ENCODE assay signal across 10 cellular contexts in genomic region chr2:101766871-101767739, GRCh38.
DNase-seq lines count a peak whose midpoint lies in the region; ATAC-seq, FAIRE-seq and TF ChIP-seq lines count a peak whose summit lies in the region.
"Had no signal": no experiment of that assay in that cellular context is flagged by ENCODE, and none has a peak within 500 bp of the region (broad histone marks: within the 10 kb centered on the region; RNA-seq: fewer than 3 reads in every experiment).

No MANE protein-coding gene starts in this region.

- peak overlapping the region in 1 of 2 donors; percentile 34 for H3K4me3 ChIP-seq in ascending aorta
- H3K4me3 ChIP-seq in left lung, result no peak overlapping the region
- peak overlapping the region in 2 of 4 donors; percentile 4 to 14 for H3K4me3 ChIP-seq in tibial nerve
- H3K4me3 ChIP-seq: SK-N-MC had no signal

- no peaks in the 10 kb centered on the region for H3K36me3 ChIP-seq in ascending aorta
- no peaks in the 10 kb centered on the region for H3K36me3 ChIP-seq in left lung
- H3K36me3 ChIP-seq in tibial nerve, result no peaks in the 10 kb centered on the region

- no peak for DNase-seq in activated CD4-positive, alpha-beta T cell treated with anti-CD3 and anti-CD28 coated beads for 36 hours
- no peak for DNase-seq in activated CD4-positive, alpha-beta T cell treated with anti-CD3 and anti-CD28 coated beads, Interleukin-2, amount 50 U/mL, for 1 hour
- DNase-seq in ascending aorta (ENCODE audit: low spot score in 2 of 2) (no peak), left lung (no peak), tibial nerve (ENCODE audit: low spot score in 2 of 2) (no peak), GM19239 (ENCODE audit: insufficient read length, low spot score) (no peak)
- DNase-seq: GF-D8 had no signal

- peak overlapping the region; percentile 60 to 62 for H3K27ac ChIP-seq in ascending aorta
- H3K27ac ChIP-seq in left lung, result peak overlapping the region; percentile 22 to 42
- H3K27ac ChIP-seq in tibial nerve, result peak overlapping the region; percentile 18 to 77 (median 63)
- H3K27ac ChIP-seq: SK-N-MC had no signal

- no peak for FAIRE-seq in GM19239 (lab: Jason Lieb, UNC)

- no peak overlapping the region for H3K4me3 Mint-ChIP-seq in activated CD4-positive, alpha-beta T cell treated with anti-CD3 and anti-CD28 coated beads for 36 hours

- peak in 1 of 2 donors; percentile 36 for TF ChIP-seq EP300 in tibial nerve (IDR thresholded peaks at IDR 0.05)

- peak; percentile 19 for ATAC-seq in activated CD4-positive, alpha-beta T cell treated with anti-CD3 and anti-CD28 coated beads for 36 hours
- peak; percentile 17 for ATAC-seq in left lung
- no peak for ATAC-seq in HG03135 (IDR thresholded peaks at IDR 0.05; ENCODE audit: unreplicated experiment)
- no peak for ATAC-seq in GM18505 (IDR thresholded peaks at IDR 0.05; ENCODE audit: unreplicated experiment)

- H3K27me3 ChIP-seq in ascending aorta (no peaks in the 10 kb centered on the region), left lung (no peaks in the 10 kb centered on the region), tibial nerve (no peaks in the 10 kb centered on the region)

- no peaks in the 10 kb centered on the region for H3K27me3 Mint-ChIP-seq in activated CD4-positive, alpha-beta T cell treated with anti-CD3 and anti-CD28 coated beads for 36 hours

- CTCF ChIA-PET in activated CD4-positive, alpha-beta T cell treated with anti-CD3 and anti-CD28 coated beads for 36 hours (lab: Charles Lee), result interaction anchor here (0.6 to 1.5 kb wide), 6 partner anchors 9 to 306 kb away, joined by 3 to 6 read pairs (median 4); no protein-coding TSS in a partner anchor

- TF ChIP-seq CTCF in ascending aorta (IDR thresholded peaks at IDR 0.05), result no peak
- no peak for TF ChIP-seq CTCF in left lung (IDR thresholded peaks at IDR 0.05)
- no peak for TF ChIP-seq CTCF in tibial nerve (IDR thresholded peaks at IDR 0.05)

- peaks cover 18 to 66% of the 10 kb centered on the region in 2 donors for H3K4me1 ChIP-seq in ascending aorta
- peaks cover 34 to 80% of the 10 kb centered on the region in 2 donors for H3K4me1 ChIP-seq in left lung
- peaks cover 0 to 97% (median 80%) of the 10 kb centered on the region in 4 donors for H3K4me1 ChIP-seq in tibial nerve

- H3K36me3 Mint-ChIP-seq in activated CD4-positive, alpha-beta T cell treated with anti-CD3 and anti-CD28 coated beads for 36 hours (ENCODE audit: low read depth), result peaks cover 2% of the 10 kb centered on the region

- H3K9me3 ChIP-seq in ascending aorta (no peaks in the 10 kb centered on the region), left lung (no peaks in the 10 kb centered on the region), tibial nerve (no peaks in the 10 kb centered on the region)

- TF ChIP-seq POLR2A in tibial nerve (IDR thresholded peaks at IDR 0.05) (no peak), GM18505 (IDR thresholded peaks at IDR 0.05; ENCODE audit: borderline replicate concordance, extremely low read depth, insufficient read depth, insufficient read length) (no peak)

- H3K9me3 Mint-ChIP-seq in activated CD4-positive, alpha-beta T cell treated with anti-CD3 and anti-CD28 coated beads for 36 hours (ENCODE audit: low read depth), result no peaks in the 10 kb centered on the region

- no peak overlapping the region for H3K27ac Mint-ChIP-seq in activated CD4-positive, alpha-beta T cell treated with anti-CD3 and anti-CD28 coated beads for 36 hours

- peaks cover 89% of the 10 kb centered on the region for H3K4me1 Mint-ChIP-seq in activated CD4-positive, alpha-beta T cell treated with anti-CD3 and anti-CD28 coated beads for 36 hours

- intact Hi-C loops in activated CD4-positive, alpha-beta T cell treated with anti-CD3 and anti-CD28 coated beads for 36 hours (cut with DNase I, micrococcal nuclease), result no loop called here
- intact Hi-C loops in ascending aorta (cut with DNase I) (no loop called here), left lung (cut with DNase I) (no loop called here)

- WGBS in tibial nerve, 2 donors, result 37 to 38% methylated on average over 5 of the region's 5 CpGs

- POLR2A ChIA-PET in activated CD4-positive, alpha-beta T cell treated with anti-CD3 and anti-CD28 coated beads for 36 hours (lab: Charles Lee), result interaction anchor here (0.6 kb wide), 1 partner anchor 68 kb away, joined by 3 read pairs; no protein-coding TSS in a partner anchor

Comparison
In these comparisons a context has a peak if more than half of its experiments do, and no peak if none do; other contexts are left out.
1. ATAC-seq: peak in activated CD4-positive, alpha-beta T cell treated with anti-CD3 and anti-CD28 coated beads for 36 hours (single experiment) and left lung (single experiment); none in HG03135 (single experiment) and GM18505 (single experiment).
2. Peak in every context shown above with its lines, with median percentiles within 50 percentile points of each other: H3K27ac ChIP-seq.